Comparison of ENCODE assay signal across 19 cellular contexts in genomic region chr6:118419448-118420394, GRCh38.
A peak's percentile ranks its signal among the peaks of the same experiment; 100 is the strongest.
DNase-seq lines count a peak whose midpoint lies in the region; ATAC-seq, FAIRE-seq and TF ChIP-seq lines count a peak whose summit lies in the region.
"Had no signal": no experiment of that assay in that cellular context is flagged by ENCODE, and none has a peak within 500 bp of the region (broad histone marks: within the 10 kb centered on the region; RNA-seq: fewer than 3 reads in every experiment).

No MANE protein-coding gene starts in this region.

- no peak for TF ChIP-seq EP300 in A549 (IDR thresholded peaks at IDR 0.05)
- TF ChIP-seq EP300 in H1 (IDR thresholded peaks at IDR 0.05; ENCODE audit: borderline replicate concordance in 1 of 2, low read depth in 2 of 2, low read length in 2 of 2): no peak

- H3K9me3 ChIP-seq in A549 (no peaks in the 10 kb centered on the region), adipocyte (ENCODE audit: control insufficient read depth, low read length) (no peaks in the 10 kb centered on the region), H1 (ENCODE audit: insufficient read depth in 2 of 2, low read depth in 1 of 2, low read length in 1 of 2) (no peaks in the 10 kb centered on the region), endodermal cell (ENCODE audit: control insufficient read depth, low read length) (no peaks in the 10 kb centered on the region)
- H3K9me3 ChIP-seq: BLaER1, Caco-2 had no signal

- no peaks in the 10 kb centered on the region for H3K4me1 Mint-ChIP-seq in endodermal cell
- H3K4me1 Mint-ChIP-seq: CD8-positive, alpha-beta memory T cell had no signal

- H4K91ac ChIP-seq in H1 (replicated peaks; ENCODE audit: insufficient read length, low read length): no peak overlapping the region

- FAIRE-seq in A549 (lab: Jason Lieb, UNC): no peak
- FAIRE-seq in H1 (lab: Jason Lieb, UNC): no peak
- FAIRE-seq: A204.1 had no signal

- H4K5ac ChIP-seq in H1 (ENCODE audit: insufficient read length, low read depth, low read length): no peak overlapping the region

- H4K20me1 ChIP-seq in H1 (replicated peaks in 1 of 2; ENCODE audit: control insufficient read depth in 1 of 2, insufficient read depth in 2 of 2, low read length in 2 of 2): no peaks in the 10 kb centered on the region
- H4K20me1 ChIP-seq: BLaER1 had no signal

- no peak overlapping the region for H3K4ac ChIP-seq in H1 (replicated peaks; ENCODE audit: insufficient read length, low read depth, low read length)

- no peak overlapping the region for H2BK5ac ChIP-seq in H1 (ENCODE audit: low read depth, low read length)

- H3K9ac ChIP-seq in adipocyte (ENCODE audit: low read length) (no peak overlapping the region), H1 (replicated peaks in 1 of 4; ENCODE audit: extremely low read depth in 1 of 4, low read depth in 3 of 4, low read length in 3 of 4) (no peak overlapping the region), endodermal cell (ENCODE audit: extremely low read depth, low read length, poor library complexity, severe bottlenecking) (no peak overlapping the region)
- H3K9ac ChIP-seq: BLaER1 had no signal

- H2AFZ ChIP-seq in H1 (ENCODE audit: low read length): no peak overlapping the region

- H3K4me2 ChIP-seq in A549 (no peak overlapping the region), H1 (ENCODE audit: insufficient read depth in 1 of 2, low read depth in 2 of 2, low read length in 2 of 2) (no peak overlapping the region)
- H3K4me2 ChIP-seq: BLaER1 had no signal

- no peak for ATAC-seq in A549

- H3K4me3 ChIP-seq in A549: no peak overlapping the region
- no peak overlapping the region for H3K4me3 ChIP-seq in adipocyte (ENCODE audit: low read length)
- H3K4me3 ChIP-seq in H1 (ENCODE audit: extremely low read depth in 1 of 4, insufficient read depth in 2 of 4, low read depth in 3 of 4, low read length in 4 of 4): no peak overlapping the region
- H3K4me3 ChIP-seq in endodermal cell (ENCODE audit: low read length): no peak overlapping the region
- H3K4me3 ChIP-seq: BLaER1 had no signal

- no peak overlapping the region for H3K4me3 Mint-ChIP-seq in endodermal cell
- H3K4me3 Mint-ChIP-seq: CD8-positive, alpha-beta memory T cell; HFFc6 had no signal

- POLR2A ChIA-PET in A549 (lab: Yijun Ruan, JAX): no interaction called here
- POLR2A ChIA-PET in H1 (lab: Charles Lee; ENCODE audit: partially characterized antibody): no interaction called here

- H3K27ac ChIP-seq in A549: no peak overlapping the region
- H3K27ac ChIP-seq in H1 (ENCODE audit: low read depth, low read length): no peak overlapping the region
- no peak overlapping the region for H3K27ac ChIP-seq in endodermal cell (ENCODE audit: low read depth, low read length)
- H3K27ac ChIP-seq: BLaER1, HL-60 had no signal

- H2BK12ac ChIP-seq in H1 (ENCODE audit: low read depth, low read length): no peak overlapping the region

- H3K79me1 ChIP-seq in H1 (ENCODE audit: low read depth, low read length): no peaks in the 10 kb centered on the region

- H3K23me2 ChIP-seq in H1 (ENCODE audit: low read depth, low read length): no peaks in the 10 kb centered on the region

- H2BK20ac ChIP-seq in H1 (ENCODE audit: low read length): no peak overlapping the region

- CTCF ChIA-PET in A549 (lab: Yijun Ruan, JAX): no interaction called here
- CTCF ChIA-PET in H1 (lab: Charles Lee; ENCODE audit: partially characterized antibody): interaction anchor here (0.9 to 1.9 kb wide), 5 partner anchors 10 to 81 kb away, joined by 3 to 4 read pairs (median 3); no protein-coding TSS in a partner anchor

- H3K18ac ChIP-seq in H1 (ENCODE audit: extremely low read depth, low read length): no peak overlapping the region

- no peaks in the 10 kb centered on the region for H3K79me2 ChIP-seq in H1 (ENCODE audit: control insufficient read depth in 1 of 2, insufficient read depth in 2 of 2, low read length in 2 of 2)

- TF ChIP-seq RAD21 in A549 (conservative IDR thresholded peaks at IDR 0.05 in 1 of 2, IDR thresholded peaks at IDR 0.05 in 1 of 2) (no peak), H1 (IDR thresholded peaks at IDR 0.05 in 1 of 2, conservative IDR thresholded peaks at IDR 0.05 in 1 of 2; ENCODE audit: low read depth in 2 of 2, low read length in 2 of 2) (no peak)

- TF ChIP-seq POLR2A in A549 (IDR thresholded peaks at IDR 0.05; ENCODE audit: low read length) (no peak), H1 (IDR thresholded peaks at IDR 0.05; ENCODE audit: control extremely low read depth in 1 of 2, low read depth in 2 of 2, low read length in 2 of 2) (no peak)

- H2AK5ac ChIP-seq in H1 (ENCODE audit: low read depth, low read length): no peak overlapping the region

- peaks cover 2% of the 10 kb centered on the region for H3K27me3 Mint-ChIP-seq in endodermal cell (ENCODE audit: insufficient read depth)

- no peak overlapping the region for H3K27ac Mint-ChIP-seq in endodermal cell
- H3K27ac Mint-ChIP-seq: CD8-positive, alpha-beta memory T cell; HFFc6 had no signal

- H3K14ac ChIP-seq in H1 (ENCODE audit: insufficient read length): no peak overlapping the region

- H3K4me1 ChIP-seq in A549 (no peaks in the 10 kb centered on the region), adipocyte (ENCODE audit: control insufficient read depth, insufficient read depth, low read length) (no peaks in the 10 kb centered on the region), H1 (replicated peaks in 1 of 4; ENCODE audit: control insufficient read depth in 3 of 4, insufficient read depth in 4 of 4, low read length in 3 of 4) (no peaks in the 10 kb centered on the region), endodermal cell (ENCODE audit: control insufficient read depth, insufficient read depth, low read length) (no peaks in the 10 kb centered on the region)
- H3K4me1 ChIP-seq: BLaER1, Caco-2 had no signal

- no peaks in the 10 kb centered on the region for H3K36me3 Mint-ChIP-seq in endodermal cell (ENCODE audit: low read depth)

- H2BK120ac ChIP-seq in H1 (replicated peaks; ENCODE audit: low read depth, low read length): no peak overlapping the region

- no peaks in the 10 kb centered on the region for H3K27me3 ChIP-seq in adipocyte (replicated peaks; ENCODE audit: control insufficient read depth, insufficient read depth, low read length)
- H3K27me3 ChIP-seq in H1 (replicated peaks in 1 of 4; ENCODE audit: control insufficient read depth in 3 of 4, extremely low read depth in 1 of 4, insufficient read depth in 3 of 4, low read length in 3 of 4): no peaks in the 10 kb centered on the region
- H3K27me3 ChIP-seq in endodermal cell (ENCODE audit: control insufficient read depth, insufficient read depth, low read length, poor library complexity, severe bottlenecking): no peaks in the 10 kb centered on the region
- H3K27me3 ChIP-seq: BLaER1 had no signal

- no peak overlapping the region for H3K56ac ChIP-seq in H1 (replicated peaks; ENCODE audit: insufficient read length, low read depth, low read length)

- DNase-seq in A549 (ENCODE audit: low read depth in 1 of 2, low spot score in 1 of 2) (no peak), AG20443 (ENCODE audit: low spot score) (peak; percentile 1), adipocyte (ENCODE audit: low read depth) (peak; percentile 2), H1 (ENCODE audit: low read depth in 1 of 2, low spot score in 2 of 2) (no peak), NCI-H1417 treated with DMSO at 0.1 percent for 48 hours (lab: John Stamatoyannopoulos, UW) (no peak), NCI-H2171 treated with DMSO at 0.1 percent for 48 hours (lab: John Stamatoyannopoulos, UW) (no peak), NCI-H187 treated with DMSO at 0.1 percent for 48 hours (lab: John Stamatoyannopoulos, UW) (no peak), endodermal cell (no peak)
- DNase-seq: AML-193; Caco-2; CD8-positive, alpha-beta memory T cell; DND-41; GF-D8; HCEC 1CT; HFFc6; KG1 had no signal

- H3K23ac ChIP-seq in H1 (ENCODE audit: insufficient read length): no peak overlapping the region

- no peak overlapping the region for H4K8ac ChIP-seq in H1 (ENCODE audit: extremely low read depth, insufficient read depth, low read length)

- TF ChIP-seq CTCF in A549 (IDR thresholded peaks at IDR 0.05): no peak
- no peak for TF ChIP-seq CTCF in H1 (IDR thresholded peaks at IDR 0.05; ENCODE audit: control extremely low read depth in 1 of 3, insufficient read depth in 1 of 3, low read depth in 1 of 3, low read length in 3 of 3)
- TF ChIP-seq CTCF in endodermal cell (conservative IDR thresholded peaks at IDR 0.05): no peak

- peaks cover 3% of the 10 kb centered on the region for H3K9me3 Mint-ChIP-seq in endodermal cell
- H3K9me3 Mint-ChIP-seq: HFFc6 had no signal

- no peaks in the 10 kb centered on the region for H3K36me3 ChIP-seq in adipocyte (ENCODE audit: control insufficient read depth, insufficient read depth, low read length, severe bottlenecking)
- no peaks in the 10 kb centered on the region for H3K36me3 ChIP-seq in H1 (ENCODE audit: control insufficient read depth in 2 of 4, insufficient read depth in 4 of 4, low read length in 3 of 4)
- no peaks in the 10 kb centered on the region for H3K36me3 ChIP-seq in endodermal cell (ENCODE audit: control insufficient read depth, insufficient read depth, low read length)
- H3K36me3 ChIP-seq: BLaER1 had no signal

- H2BK15ac ChIP-seq in H1 (ENCODE audit: low read length): no peak overlapping the region

TF ChIP-seq in A549, 52 proteins besides CTCF, POLR2A, EP300 and RAD21:
- TF ChIP-seq MAFK (IDR thresholded peaks at IDR 0.05; ENCODE audit: partially characterized antibody) (peak; percentile 57), ZFP36 (IDR thresholded peaks at IDR 0.05; ENCODE audit: borderline replicate concordance, partially characterized antibody) (no peak)

TF ChIP-seq in H1, 55 proteins besides CTCF, POLR2A, EP300 and RAD21:
- TF ChIP-seq TAF7 (optimal IDR thresholded peaks at IDR 0.05; ENCODE audit: borderline replicate concordance, low read depth, low read length): no peak
- peak; percentile 24; the same call in 1 of the 2 replicates for TF ChIP-seq MAFK (IDR thresholded peaks at IDR 0.05; ENCODE audit: low read depth, low read length)
- no peak for TF ChIP-seq SRF (IDR thresholded peaks at IDR 0.05; ENCODE audit: low read depth, low read length)
- no peak for TF ChIP-seq FOSL1 (IDR thresholded peaks at IDR 0.05; ENCODE audit: insufficient read depth, low read depth, low read length)

Comparison
In these comparisons a context has a peak if more than half of its experiments do, and no peak if none do; other contexts are left out.
1. DNase-seq: peak in AG20443 (single experiment) and adipocyte (single experiment); none in A549 (0 of 2), H1 (0 of 2), NCI-H1417 treated with DMSO at 0.1 percent for 48 hours (single experiment), NCI-H2171 treated with DMSO at 0.1 percent for 48 hours (single experiment), NCI-H187 treated with DMSO at 0.1 percent for 48 hours (single experiment) and endodermal cell (single experiment).
2. Of the 18 proteins assayed by ChIP-seq in both H1 and A549: peak only in H1: none; only in A549: none; in both: MAFK; in neither: 17.